In genomic region chr10:22629126-22629525, GRCh38 we compare ENCODE assay signal across 1 cellular context.
TF ChIP-seq lines count a peak whose summit lies in the region.

No MANE protein-coding gene starts in this region.

TF ChIP-seq in GM12878, 131 proteins besides CTCF, POLR2A, EP300 and RAD21 (continued from another document):
- TF ChIP-seq SKIL (IDR thresholded peaks at IDR 0.05; ENCODE audit: low read depth, poor library complexity, severe bottlenecking) (no peak), HDAC6 (IDR thresholded peaks at IDR 0.05; ENCODE audit: unreplicated experiment) (no peak), PAX8 (IDR thresholded peaks at IDR 0.05) (no peak), JUNB (IDR thresholded peaks at IDR 0.05) (0 out of 2 replicates have a peak, but pooled peaks have one; percentile 25), TBL1XR1 (IDR thresholded peaks at IDR 0.05; ENCODE audit: low read depth, low read length) (no peak), RUNX3 (IDR thresholded peaks at IDR 0.05; ENCODE audit: low read length) (peak; percentile 71; the same call in 1 of the 2 replicates), MLLT1 (IDR thresholded peaks at IDR 0.05) (0 out of 2 replicates have a peak, but pooled peaks have one; percentile 4), SRF (IDR thresholded peaks at IDR 0.05; ENCODE audit: low read depth in 2 of 2, low read length in 2 of 2) (no peak), IRF3 (IDR thresholded peaks at IDR 0.05) (no peak), FOS (IDR thresholded peaks at IDR 0.05; ENCODE audit: borderline replicate concordance, extremely low read depth, insufficient read length) (no peak), FOXK2 (IDR thresholded peaks at IDR 0.05) (no peak), MTA2 (IDR thresholded peaks at IDR 0.05; ENCODE audit: low read depth) (0 out of 2 replicates have a peak, but pooled peaks have one; percentile 20), IKZF1 (conservative IDR thresholded peaks at IDR 0.05) (no peak), RBBP5 (conservative IDR thresholded peaks at IDR 0.05) (no peak), BCLAF1 (IDR thresholded peaks at IDR 0.05) (no peak)
